ENCODE assay signal across 8 cellular contexts in the genomic region with DNA sequence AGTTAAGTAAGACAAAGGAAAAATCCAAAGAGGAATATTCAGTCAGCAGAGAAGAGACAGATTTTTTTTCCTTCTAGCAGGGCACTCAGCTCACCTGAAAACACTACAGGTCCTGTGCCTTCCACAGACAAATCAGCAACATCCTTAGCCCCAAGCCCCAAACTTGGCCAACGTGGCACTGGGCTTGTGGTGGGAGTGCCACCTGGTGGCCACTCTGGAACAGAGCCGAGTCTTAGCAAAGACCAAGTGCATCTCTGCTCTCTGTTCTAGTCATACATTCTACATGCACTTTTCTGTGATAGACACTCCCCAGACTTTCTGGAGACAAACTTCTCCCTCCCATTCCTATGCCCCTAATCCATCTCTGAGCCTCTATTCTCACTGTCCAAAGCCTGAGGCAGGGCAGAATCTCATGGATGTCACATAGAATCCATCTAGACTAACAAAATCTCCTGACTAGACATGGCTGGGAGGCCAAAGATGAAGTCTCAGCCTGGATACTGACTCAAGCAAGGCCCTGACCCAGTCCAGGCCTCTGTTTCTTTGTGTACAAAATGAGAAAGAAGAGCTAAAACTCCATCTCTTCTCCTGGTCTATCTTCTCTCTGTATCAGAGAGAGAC. TPM values are rescaled to one million over a fixed set of nuclear protein-coding genes. Genes with fewer than 3 reads are reported as not detected.
DNase-seq lines count a peak whose midpoint lies in the region; ATAC-seq and TF ChIP-seq lines count a peak whose summit lies in the region.

No MANE protein-coding gene starts in this region.

- TF ChIP-seq CTCF in A673 (conservative IDR thresholded peaks at IDR 0.05; ENCODE audit: low read depth, low read length) (peak; percentile 94), heart left ventricle (IDR thresholded peaks at IDR 0.05) (peak; percentile 87 to 98 (median 90))

- ATAC-seq in GM19023 (IDR thresholded peaks at IDR 0.05; ENCODE audit: unreplicated experiment) (peak; percentile 56), heart left ventricle (peak; percentile 39 to 69 (median 66)), HG02938 (IDR thresholded peaks at IDR 0.05; ENCODE audit: unreplicated experiment) (no peak)

- no TSS peak for BruUV-seq in A673 (replicated peaks; lab: Mats Ljungman, UMichigan)

- peaks cover 4% of the 10 kb centered on the region for H3K4me1 ChIP-seq in A673 (ENCODE audit: insufficient read depth, low read length, poor library complexity, severe bottlenecking)
- H3K4me1 ChIP-seq in heart left ventricle = peaks cover 0 to 20% (median 8%) of the 10 kb centered on the region in 12 donors

- no peaks in the 10 kb centered on the region for H3K36me3 ChIP-seq in A673 (ENCODE audit: insufficient read depth, low read length, poor library complexity, severe bottlenecking)
- H3K36me3 ChIP-seq in heart left ventricle = no peaks in the 10 kb centered on the region

- POLR2A ChIA-PET in A673 (lab: Charles Lee; ENCODE audit: low non-redundant PET) = no interaction called here

- DNase-seq in A673 (ENCODE audit: low spot score) (peak; percentile 75), NCI-H1105 treated with DMSO at 0.1 percent for 48 hours (lab: John Stamatoyannopoulos, UW) (peak; percentile 56), T-helper 2 cell (peak; percentile 38 to 80 (median 54)), heart left ventricle (peak; percentile 62 to 83 (median 68)), retina (peak; percentile 79)
- peak; percentile 61 for DNase-seq in activated naive CD8-positive, alpha-beta T cell treated with anti-CD3 and anti-CD28 coated beads, Interleukin-2, amount 50 U/mL, for 16 hours (ENCODE audit: low read depth, low spot score)

- H3K27me3 ChIP-seq in A673 (replicated peaks; ENCODE audit: insufficient read depth, low read depth, low read length, poor library complexity) (no peaks in the 10 kb centered on the region), heart left ventricle (no peaks in the 10 kb centered on the region)

- 0% methylated on average over 2 of the region's 2 CpGs for WGBS in heart left ventricle, 4 donors

- TF ChIP-seq POLR2A in heart left ventricle (IDR thresholded peaks at IDR 0.05) = no peak

- H3K27ac ChIP-seq in A673 (ENCODE audit: low read depth, low read length, poor library complexity, severe bottlenecking) (no peak overlapping the region), heart left ventricle (no peak overlapping the region)

- H3K4me3 ChIP-seq in A673 (ENCODE audit: low read depth, low read length, poor library complexity, severe bottlenecking) (no peak overlapping the region), heart left ventricle (no peak overlapping the region)

- H3K9me3 ChIP-seq in A673 (ENCODE audit: low read depth, low read length, poor library complexity, severe bottlenecking) (no peaks in the 10 kb centered on the region), heart left ventricle (no peaks in the 10 kb centered on the region)

- intact Hi-C loops in A673 (cut with micrococcal nuclease; ENCODE audit: unreplicated experiment) (loop anchor here (1.0 to 2.0 kb wide), 2 partner anchors 57 to 64 kb away; no protein-coding TSS in a partner anchor), heart left ventricle (cut with DNase I) (loop anchor here (1.0 to 5.0 kb wide), 4 partner anchors 56 to 328 kb away; no protein-coding TSS in a partner anchor)

- CTCF ChIA-PET in A673 (lab: Charles Lee) = interaction anchor here (0.6 to 1.0 kb wide), 3 partner anchors 57 to 306 kb away, joined by 3 to 8 read pairs (median 6); no protein-coding TSS in a partner anchor

RNA-seq across cellular contexts. Expression of gene SEMA7A, which starts 5.0 kb away (rescaled TPM):
- total RNA-seq in A673 (2021) (0.45 and 1.4 TPM in 2 replicates), heart left ventricle (1 to 10 TPM in 8 of 9 donors, under 1 TPM in 1; 0.81 to 7.5 (median 1.9) TPM)
- under 1 TPM; 0.53 to 0.98 TPM for polyA plus RNA-seq in heart left ventricle

RNA-seq across cellular contexts. Expression of gene UBL7, which starts 22.2 kb away (rescaled TPM):
- total RNA-seq in A673 (2021) (72.5 and 74.7 TPM in 2 replicates), heart left ventricle (100 to 1,000 TPM in 1 of 9 donors, 10 to 100 TPM in 8; 40.6 to 102 (median 54.5) TPM)
- 10 to 100 TPM; 45.4 to 45.5 TPM for polyA plus RNA-seq in heart left ventricle
